Comparison of ENCODE assay signal across 30 cellular contexts in genomic region chr6:157133856-157134255, GRCh38.
DNase-seq lines count a peak whose midpoint lies in the region; ATAC-seq, FAIRE-seq and TF ChIP-seq lines count a peak whose summit lies in the region.
"Had no signal": no experiment of that assay in that cellular context is flagged by ENCODE, and none has a peak within 500 bp of the region (broad histone marks: within the 10 kb centered on the region; RNA-seq: fewer than 3 reads in every experiment).

No MANE protein-coding gene starts in this region.

- intact Hi-C loops in left colon (cut with DNase I, micrococcal nuclease) (no loop called here), Caco-2 (cut with micrococcal nuclease; ENCODE audit: unreplicated experiment) (no loop called here)

- H3K36me3 ChIP-seq in HEK293 (ENCODE audit: control insufficient read depth in 2 of 2, insufficient read depth in 1 of 2, low read length in 2 of 2) (peaks cover 0 to 32% of the 10 kb centered on the region in 2 experiments; a peak in 2 of 3 replicates), astrocyte (ENCODE audit: insufficient read depth, low read length) (no peaks in the 10 kb centered on the region), Caco-2 (ENCODE audit: control insufficient read depth, insufficient read depth, low read length) (no peaks in the 10 kb centered on the region; the same call in 1 of the 2 replicates)

- H3K27ac Mint-ChIP-seq in astrocyte (ENCODE audit: unreplicated experiment) (no peak overlapping the region), Caco-2 (ENCODE audit: unreplicated experiment) (no peak overlapping the region)
- no peak overlapping the region for H3K27ac Mint-ChIP-seq in activated T-cell treated with anti-CD3 and anti-CD28 coated beads, Interleukin-2, amount 50 U/mL, for 24 hours
- H3K27ac Mint-ChIP-seq: activated naive CD8-positive, alpha-beta T cell treated with anti-CD3 and anti-CD28 coated beads, Interleukin-2, amount 50 U/mL, for 24 hours; stimulated activated naive CD8-positive, alpha-beta T cell treated with anti-CD3 and anti-CD28 coated beads, Interleukin-15, amount 100 ng/mL, for 72 hours had no signal

- CTCF ChIA-PET in HEK293 (lab: Yijun Ruan, JAX) (no interaction called here), Caco-2 (lab: Charles Lee) (no interaction called here)

- no peak overlapping the region for H3K9ac ChIP-seq in astrocyte (ENCODE audit: low read length)

- H2AFZ ChIP-seq in astrocyte (ENCODE audit: low read depth, low read length), result no peak overlapping the region

- H3K9me3 Mint-ChIP-seq in astrocyte (ENCODE audit: unreplicated experiment), result peaks cover 2% of the 10 kb centered on the region
- H3K9me3 Mint-ChIP-seq in Caco-2 (ENCODE audit: unreplicated experiment), result no peaks in the 10 kb centered on the region
- H3K9me3 Mint-ChIP-seq in activated T-cell treated with anti-CD3 and anti-CD28 coated beads, Interleukin-2, amount 50 U/mL, for 24 hours, result no peaks in the 10 kb centered on the region
- H3K9me3 Mint-ChIP-seq: activated naive CD8-positive, alpha-beta T cell treated with anti-CD3 and anti-CD28 coated beads, Interleukin-2, amount 50 U/mL, for 24 hours; activated T-cell treated with anti-CD3 and anti-CD28 coated beads, Interleukin-2, amount 50 U/mL, for 4 hours; H9; stimulated activated naive CD8-positive, alpha-beta T cell treated with anti-CD3 and anti-CD28 coated beads, Interleukin-15, amount 100 ng/mL, for 72 hours had no signal

- H3K27ac ChIP-seq in HEK293 (ENCODE audit: extremely low read depth, low read depth, low read length) (no peak overlapping the region), astrocyte (ENCODE audit: low read depth, low read length) (peak overlapping the region; percentile 28)
- H3K27ac ChIP-seq: brain microvascular endothelial cell, C4-2B, neutrophil, psoas muscle, thyroid gland, WERI-Rb-1 had no signal

- peak; percentile 10 for ATAC-seq in left colon
- ATAC-seq: activated naive CD8-positive, alpha-beta T cell treated with anti-CD3 and anti-CD28 coated beads, Interleukin-2, amount 50 U/mL, for 24 hours; activated T-cell treated with anti-CD3 and anti-CD28 coated beads, Interleukin-2, amount 50 U/mL, for 4 hours; stimulated activated naive CD8-positive, alpha-beta T cell treated with anti-CD3 and anti-CD28 coated beads, Interleukin-15, amount 100 ng/mL, for 72 hours had no signal

- no peaks in the 10 kb centered on the region for H3K27me3 Mint-ChIP-seq in astrocyte (ENCODE audit: low read depth, unreplicated experiment)
- no peaks in the 10 kb centered on the region for H3K27me3 Mint-ChIP-seq in Caco-2 (ENCODE audit: insufficient read depth, unreplicated experiment)
- no peaks in the 10 kb centered on the region for H3K27me3 Mint-ChIP-seq in activated T-cell treated with anti-CD3 and anti-CD28 coated beads, Interleukin-2, amount 50 U/mL, for 24 hours
- H3K27me3 Mint-ChIP-seq: activated naive CD8-positive, alpha-beta T cell treated with anti-CD3 and anti-CD28 coated beads, Interleukin-2, amount 50 U/mL, for 24 hours; stimulated activated naive CD8-positive, alpha-beta T cell treated with anti-CD3 and anti-CD28 coated beads, Interleukin-15, amount 100 ng/mL, for 72 hours had no signal

- H3K4me3 Mint-ChIP-seq in astrocyte (ENCODE audit: unreplicated experiment) (no peak overlapping the region), Caco-2 (ENCODE audit: unreplicated experiment) (no peak overlapping the region)
- no peak overlapping the region for H3K4me3 Mint-ChIP-seq in activated T-cell treated with anti-CD3 and anti-CD28 coated beads, Interleukin-2, amount 50 U/mL, for 24 hours
- H3K4me3 Mint-ChIP-seq: activated naive CD8-positive, alpha-beta T cell treated with anti-CD3 and anti-CD28 coated beads, Interleukin-2, amount 50 U/mL, for 24 hours; activated T-cell treated with anti-CD3 and anti-CD28 coated beads, Interleukin-2, amount 50 U/mL, for 4 hours; H9; stimulated activated naive CD8-positive, alpha-beta T cell treated with anti-CD3 and anti-CD28 coated beads, Interleukin-15, amount 100 ng/mL, for 72 hours had no signal

- H4K20me1 ChIP-seq in astrocyte (ENCODE audit: insufficient read depth, low read length), result peaks cover 4% of the 10 kb centered on the region

- H3K79me2 ChIP-seq in astrocyte (ENCODE audit: insufficient read depth, low read length), result no peaks in the 10 kb centered on the region

- H3K9me3 ChIP-seq in HEK293 (ENCODE audit: control insufficient read depth, insufficient read depth, low read depth, low read length) (no peaks in the 10 kb centered on the region), astrocyte (ENCODE audit: insufficient read depth, low read depth, low read length) (no peaks in the 10 kb centered on the region), Caco-2 (no peaks in the 10 kb centered on the region)
- H3K9me3 ChIP-seq: neutrophil, Peyer's patch, psoas muscle, thyroid gland had no signal

- TF ChIP-seq CTCF in HEK293 (tag by site-specific recombination; IDR thresholded peaks at IDR 0.05) (no peak), astrocyte (IDR thresholded peaks at IDR 0.05; ENCODE audit: insufficient read depth, low read depth, low read length) (no peak), Caco-2 (IDR thresholded peaks at IDR 0.05; ENCODE audit: insufficient read depth in 1 of 2, low read depth in 1 of 2, low read length in 1 of 2, severe bottlenecking in 1 of 2, unreplicated experiment in 1 of 2) (no peak)

- H3K4me1 Mint-ChIP-seq in astrocyte (ENCODE audit: low read depth, unreplicated experiment), result peaks cover 31% of the 10 kb centered on the region
- peaks cover 10% of the 10 kb centered on the region for H3K4me1 Mint-ChIP-seq in Caco-2 (ENCODE audit: low read depth, unreplicated experiment)
- peaks cover 19% of the 10 kb centered on the region for H3K4me1 Mint-ChIP-seq in activated T-cell treated with anti-CD3 and anti-CD28 coated beads, Interleukin-2, amount 50 U/mL, for 24 hours (ENCODE audit: low read depth)

- DNase-seq in NCI-H1048 (lab: John Stamatoyannopoulos, UW) (peak; percentile 19), astrocyte (ENCODE audit: low read depth) (peak; percentile 31), left colon (no peak), HTR-8/SVneo (ENCODE audit: insufficient read length, low spot score) (no peak), Caco-2 (no peak)
- DNase-seq in activated T-cell treated with anti-CD3 and anti-CD28 coated beads, Interleukin-2, amount 50 U/mL, for 24 hours, result no peak
- no peak for DNase-seq in stimulated activated CD4-positive, alpha-beta T cell treated with anti-CD3 and anti-CD28 coated beads, Interleukin-4, amount 100 ng/mL, for 4 hours
- DNase-seq: activated CD4-positive, alpha-beta T cell treated with anti-CD3 and anti-CD28 coated beads for 48 hours; activated gamma-delta T cell treated with Interleukin-2 at 50 U/mL for 16 hours; activated naive CD8-positive, alpha-beta T cell treated with anti-CD3 and anti-CD28 coated beads, Interleukin-2, amount 50 U/mL, for 24 hours; activated T-cell treated with anti-CD3 and anti-CD28 coated beads, Interleukin-2, amount 50 U/mL, for 4 hours; brain microvascular endothelial cell; DMS79 treated with DMSO at 0.1 percent for 48 hours; effector memory CD4-positive, alpha-beta T cell; H9; head of caudate nucleus; mesendoderm; NCI-H1092 treated with DMSO at 0.1 percent for 48 hours; NCI-H2081; NCI-H510A treated with DMSO at 0.1 percent for 48 hours; Peyer's patch; psoas muscle; stimulated activated naive CD8-positive, alpha-beta T cell treated with anti-CD3 and anti-CD28 coated beads, Interleukin-15, amount 100 ng/mL, for 72 hours; T1000; thyroid gland; WERI-Rb-1 had no signal

- H3K4me3 ChIP-seq in HEK293 (ENCODE audit: low read depth, low read length) (no peak overlapping the region), astrocyte (ENCODE audit: insufficient read depth, low read depth, low read length) (no peak overlapping the region), Caco-2 (ENCODE audit: low read depth, low read length) (no peak overlapping the region)
- H3K4me3 ChIP-seq: Peyer's patch, psoas muscle, thyroid gland had no signal

- BruUV-seq in Caco-2 (replicated peaks; lab: Mats Ljungman, UMichigan), result no TSS peak

- POLR2A ChIA-PET in HEK293 (lab: Yijun Ruan, JAX) (no interaction called here), Caco-2 (lab: Charles Lee) (no interaction called here)

- FAIRE-seq in astrocyte (lab: Jason Lieb, UNC) (no peak), HTR-8/SVneo (lab: Jason Lieb, UNC) (no peak)
- FAIRE-seq: colon had no signal

- H3K4me1 ChIP-seq in HEK293 (ENCODE audit: control insufficient read depth, insufficient read depth, low read length) (no peaks in the 10 kb centered on the region), astrocyte (ENCODE audit: insufficient read depth, low read length) (peaks cover 15% of the 10 kb centered on the region), Caco-2 (peaks cover 10% of the 10 kb centered on the region)

- no peaks in the 10 kb centered on the region for H3K27me3 ChIP-seq in astrocyte (ENCODE audit: insufficient read depth, low read length)
- H3K27me3 ChIP-seq in Caco-2 (replicated peaks; ENCODE audit: control insufficient read depth, insufficient read depth, low read length), result no peaks in the 10 kb centered on the region
- H3K27me3 ChIP-seq: brain microvascular endothelial cell, neutrophil, Peyer's patch, thyroid gland had no signal

- H3K4me2 ChIP-seq in astrocyte (ENCODE audit: low read length), result no peak overlapping the region

- H3K36me3 Mint-ChIP-seq in astrocyte (ENCODE audit: low read depth, unreplicated experiment), result peaks cover 19% of the 10 kb centered on the region
- no peaks in the 10 kb centered on the region for H3K36me3 Mint-ChIP-seq in Caco-2 (ENCODE audit: insufficient read depth, unreplicated experiment)
- peaks cover 65% of the 10 kb centered on the region for H3K36me3 Mint-ChIP-seq in activated T-cell treated with anti-CD3 and anti-CD28 coated beads, Interleukin-2, amount 50 U/mL, for 24 hours (ENCODE audit: low read depth)

TF ChIP-seq in HEK293, 187 proteins besides CTCF, POLR2A, EP300 and RAD21 (continues in another document):
- no peak for TF ChIP-seq BCL11B (tag by site-specific recombination; IDR thresholded peaks at IDR 0.05; ENCODE audit: low read depth)
- no peak for TF ChIP-seq ZNF248 (tag by site-specific recombination; IDR thresholded peaks at IDR 0.05)
- no peak for TF ChIP-seq ZNF133 (tag by site-specific recombination; IDR thresholded peaks at IDR 0.05)
- no peak for TF ChIP-seq ZNF292 (tag by site-specific recombination; IDR thresholded peaks at IDR 0.05; ENCODE audit: borderline replicate concordance, low read depth)
- TF ChIP-seq, protein P1, sequence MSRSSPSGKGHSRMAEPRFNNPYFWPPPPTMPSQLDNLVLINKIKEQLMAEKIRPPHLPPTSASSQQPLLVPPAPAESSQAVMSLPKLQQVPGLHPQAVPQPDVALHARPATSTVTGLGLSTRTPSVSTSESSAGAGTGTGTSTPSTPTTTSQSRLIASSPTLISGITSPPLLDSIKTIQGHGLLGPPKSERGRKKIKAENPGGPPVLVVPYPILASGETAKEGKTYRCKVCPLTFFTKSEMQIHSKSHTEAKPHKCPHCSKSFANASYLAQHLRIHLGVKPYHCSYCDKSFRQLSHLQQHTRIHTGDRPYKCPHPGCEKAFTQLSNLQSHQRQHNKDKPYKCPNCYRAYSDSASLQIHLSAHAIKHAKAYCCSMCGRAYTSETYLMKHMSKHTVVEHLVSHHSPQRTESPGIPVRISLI (tag by site-specific recombination; IDR thresholded peaks at IDR 0.05), result no peak
- TF ChIP-seq ZNF24 (tag by site-specific recombination; IDR thresholded peaks at IDR 0.05), result no peak

Comparison
In these comparisons a context has a peak if more than half of its experiments do, and no peak if none do; other contexts are left out.
1. DNase-seq: peak in NCI-H1048 (single experiment) and astrocyte (single experiment); none in left colon (0 of 2), HTR-8/SVneo (single experiment), Caco-2 (0 of 2), activated T-cell treated with anti-CD3 and anti-CD28 coated beads, Interleukin-2, amount 50 U/mL, for 24 hours (single experiment) and stimulated activated CD4-positive, alpha-beta T cell treated with anti-CD3 and anti-CD28 coated beads, Interleukin-4, amount 100 ng/mL, for 4 hours (0 of 2).